ENCODE assay signal across 29 cellular contexts in genomic region chr6:39040080-39040673, GRCh38. TPM values are rescaled to one million over a fixed set of nuclear protein-coding genes. Genes with fewer than 3 reads are reported as not detected.
DNase-seq lines count a peak whose midpoint lies in the region; ATAC-seq lines count a peak whose summit lies in the region.
"Had no signal": no experiment of that assay in that cellular context is flagged by ENCODE, and none has a peak within 500 bp of the region (broad histone marks: within the 10 kb centered on the region; RNA-seq: fewer than 3 reads in every experiment).

No MANE protein-coding gene starts in this region.

- H3K9ac ChIP-seq in BLaER1 = no peak overlapping the region

- H3K36me3 ChIP-seq in BLaER1 = no peaks in the 10 kb centered on the region

- H3K4me1 ChIP-seq in BLaER1 = peaks cover 56% of the 10 kb centered on the region
- H3K4me1 ChIP-seq: A549 had no signal

- H3K27me3 Mint-ChIP-seq in activated CD4-positive, alpha-beta T cell treated with anti-CD3 and anti-CD28 coated beads, Interleukin-2, amount 10 ng/mL, durations not matched to agents 7 days and 5 days = peaks cover 32% of the 10 kb centered on the region

- peak overlapping the region; percentile 30; the same call in 1 of the 2 replicates for H3K4me2 ChIP-seq in BLaER1
- H3K4me2 ChIP-seq: A549 had no signal

- H3K4me1 Mint-ChIP-seq in activated CD4-positive, alpha-beta T cell treated with anti-CD3 and anti-CD28 coated beads, Interleukin-2, amount 10 ng/mL, durations not matched to agents 7 days and 5 days = peaks cover 2% of the 10 kb centered on the region
- H3K4me1 Mint-ChIP-seq: T-cell had no signal

- H3K27ac ChIP-seq in BLaER1 = no peak overlapping the region
- H3K27ac ChIP-seq: A549, C4-2B, RWPE1 had no signal

- no peaks in the 10 kb centered on the region for H4K20me1 ChIP-seq in BLaER1

- H3K36me3 Mint-ChIP-seq in activated CD4-positive, alpha-beta T cell treated with anti-CD3 and anti-CD28 coated beads, Interleukin-2, amount 10 ng/mL, durations not matched to agents 7 days and 5 days (ENCODE audit: low read depth) = no peaks in the 10 kb centered on the region
- H3K36me3 Mint-ChIP-seq: CD8-positive, alpha-beta T cell; T-cell had no signal

- no peaks in the 10 kb centered on the region for H3K9me3 ChIP-seq in BLaER1
- H3K9me3 ChIP-seq: A549 had no signal

- peaks cover 2% of the 10 kb centered on the region for H3K9me3 Mint-ChIP-seq in activated CD4-positive, alpha-beta T cell treated with anti-CD3 and anti-CD28 coated beads, Interleukin-2, amount 10 ng/mL, durations not matched to agents 7 days and 5 days
- H3K9me3 Mint-ChIP-seq: CD8-positive, alpha-beta T cell; T-cell had no signal

- H3K4me3 Mint-ChIP-seq in activated CD4-positive, alpha-beta T cell treated with anti-CD3 and anti-CD28 coated beads, Interleukin-2, amount 10 ng/mL, durations not matched to agents 7 days and 5 days = no peak overlapping the region
- H3K4me3 Mint-ChIP-seq: CD8-positive, alpha-beta T cell; T-cell had no signal

- ATAC-seq in GM18861 (IDR thresholded peaks at IDR 0.05; ENCODE audit: unreplicated experiment) = no peak
- ATAC-seq: A549; CD8-positive, alpha-beta T cell; Panc1; T-cell had no signal

- POLR2A ChIA-PET in activated CD4-positive, alpha-beta T cell treated with anti-CD3 and anti-CD28 coated beads, Interleukin-2, amount 10 ng/mL, durations not matched to agents 7 days and 5 days (lab: Charles Lee) = no interaction called here

- H3K27me3 ChIP-seq in BLaER1 = no peaks in the 10 kb centered on the region

- H3K4me3 ChIP-seq in BLaER1 = no peak overlapping the region
- H3K4me3 ChIP-seq: A549 had no signal

- DNase-seq in DMS79 (lab: John Stamatoyannopoulos, UW) = peak; percentile 58
- peak; percentile 60 for DNase-seq in NCI-H2029 (lab: John Stamatoyannopoulos, UW)
- DNase-seq in kidney tubule cell (ENCODE audit: low spot score) = peak; percentile 14
- no peak for DNase-seq in effector CD4-positive, alpha-beta T cell
- no peak for DNase-seq in NCI-H1930 (lab: John Stamatoyannopoulos, UW)
- no peak for DNase-seq in activated CD4-positive, alpha-beta T cell treated with anti-CD3 and anti-CD28 coated beads, Interleukin-2, amount 10 ng/mL, durations not matched to agents 7 days and 5 days
- DNase-seq: AML-193; CD8-positive, alpha-beta T cell; DMS 273 treated with DMSO at 0.1 percent for 48 hours; DND-41; HCEC 1CT; KBM-7; MV-4-11; NCI-H2081 treated with DMSO at 0.1 percent for 48 hours; NCI-H446 treated with DMSO at 0.1 percent for 48 hours; NCI-H526; NCI-H82; SHP77; T-cell had no signal

- CTCF ChIA-PET in activated CD4-positive, alpha-beta T cell treated with anti-CD3 and anti-CD28 coated beads, Interleukin-2, amount 10 ng/mL, durations not matched to agents 7 days and 5 days (lab: Charles Lee) = interaction anchor here (1.0 to 1.9 kb wide), 2 partner anchors 10 to 11 kb away, joined by 3 to 7 read pairs; no protein-coding TSS in a partner anchor

- H3K27ac Mint-ChIP-seq in activated CD4-positive, alpha-beta T cell treated with anti-CD3 and anti-CD28 coated beads, Interleukin-2, amount 10 ng/mL, durations not matched to agents 7 days and 5 days = no peak overlapping the region
- H3K27ac Mint-ChIP-seq: CD8-positive, alpha-beta T cell; T-cell had no signal

RNA-seq across cellular contexts. Expression of gene GLP1R, which starts 8.4 kb away (rescaled TPM):
- not detected for total RNA-seq in activated CD4-positive, alpha-beta T cell treated with anti-CD3 and anti-CD28 coated beads, Interleukin-2, amount 10 ng/mL, durations not matched to agents 7 days and 5 days
- total RNA-seq: CD8-positive, alpha-beta T cell; LHCN-M2; MCF 10A; OCI-LY7; SK-MEL-5 had no signal

Comparison
In these comparisons a context has a peak if more than half of its experiments do, and no peak if none do; other contexts are left out.
1. DNase-seq: peak in DMS79 (single experiment), NCI-H2029 (single experiment) and kidney tubule cell (single experiment); none in effector CD4-positive, alpha-beta T cell (single experiment), NCI-H1930 (0 of 2) and activated CD4-positive, alpha-beta T cell treated with anti-CD3 and anti-CD28 coated beads, Interleukin-2, amount 10 ng/mL, durations not matched to agents 7 days and 5 days (single experiment).